Comparison of ENCODE assay signal across 8 cellular contexts in the genomic region with DNA sequence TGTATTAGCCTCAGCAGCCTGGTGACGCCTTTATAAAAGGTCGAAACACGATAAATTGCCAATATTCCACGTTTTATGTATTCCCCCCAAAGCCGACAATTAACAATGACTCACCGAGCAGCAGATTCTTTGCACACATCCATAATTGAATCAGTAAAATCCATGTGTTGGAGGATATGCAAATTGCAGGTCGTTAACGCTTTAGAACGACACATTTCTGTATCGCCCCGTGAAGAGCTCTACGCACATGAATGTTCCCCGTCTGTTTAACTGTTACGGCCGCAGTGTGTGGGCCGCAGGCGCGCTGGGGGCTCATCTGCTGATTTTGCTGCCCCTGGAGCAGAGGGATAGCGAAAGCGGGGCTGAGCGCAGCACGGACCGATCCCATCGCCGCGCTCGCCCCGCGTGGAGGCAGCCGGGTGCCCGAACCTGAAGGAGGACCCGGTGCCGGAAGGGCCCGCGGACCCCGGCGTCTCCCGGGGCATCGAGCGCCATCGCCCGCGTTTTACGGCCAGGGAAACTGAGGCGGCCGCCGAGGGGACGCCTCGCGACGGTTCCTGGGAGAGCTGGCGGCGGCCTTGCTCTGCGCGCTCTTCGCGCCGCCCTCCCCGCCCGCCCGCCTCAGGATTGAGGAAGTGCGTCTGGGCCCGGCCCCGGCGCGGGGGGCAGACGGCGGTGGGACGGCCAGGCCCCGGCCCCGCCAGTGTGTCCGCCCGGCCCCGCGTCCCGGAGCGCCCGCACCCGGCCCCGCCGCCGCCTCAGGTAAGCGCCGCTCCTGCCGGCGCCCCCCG. TPM values are rescaled to one million over a fixed set of nuclear protein-coding genes. Genes with fewer than 3 reads are reported as not detected.
DNase-seq lines count a peak whose midpoint lies in the region; ATAC-seq and TF ChIP-seq lines count a peak whose summit lies in the region.

A gene with protein sequence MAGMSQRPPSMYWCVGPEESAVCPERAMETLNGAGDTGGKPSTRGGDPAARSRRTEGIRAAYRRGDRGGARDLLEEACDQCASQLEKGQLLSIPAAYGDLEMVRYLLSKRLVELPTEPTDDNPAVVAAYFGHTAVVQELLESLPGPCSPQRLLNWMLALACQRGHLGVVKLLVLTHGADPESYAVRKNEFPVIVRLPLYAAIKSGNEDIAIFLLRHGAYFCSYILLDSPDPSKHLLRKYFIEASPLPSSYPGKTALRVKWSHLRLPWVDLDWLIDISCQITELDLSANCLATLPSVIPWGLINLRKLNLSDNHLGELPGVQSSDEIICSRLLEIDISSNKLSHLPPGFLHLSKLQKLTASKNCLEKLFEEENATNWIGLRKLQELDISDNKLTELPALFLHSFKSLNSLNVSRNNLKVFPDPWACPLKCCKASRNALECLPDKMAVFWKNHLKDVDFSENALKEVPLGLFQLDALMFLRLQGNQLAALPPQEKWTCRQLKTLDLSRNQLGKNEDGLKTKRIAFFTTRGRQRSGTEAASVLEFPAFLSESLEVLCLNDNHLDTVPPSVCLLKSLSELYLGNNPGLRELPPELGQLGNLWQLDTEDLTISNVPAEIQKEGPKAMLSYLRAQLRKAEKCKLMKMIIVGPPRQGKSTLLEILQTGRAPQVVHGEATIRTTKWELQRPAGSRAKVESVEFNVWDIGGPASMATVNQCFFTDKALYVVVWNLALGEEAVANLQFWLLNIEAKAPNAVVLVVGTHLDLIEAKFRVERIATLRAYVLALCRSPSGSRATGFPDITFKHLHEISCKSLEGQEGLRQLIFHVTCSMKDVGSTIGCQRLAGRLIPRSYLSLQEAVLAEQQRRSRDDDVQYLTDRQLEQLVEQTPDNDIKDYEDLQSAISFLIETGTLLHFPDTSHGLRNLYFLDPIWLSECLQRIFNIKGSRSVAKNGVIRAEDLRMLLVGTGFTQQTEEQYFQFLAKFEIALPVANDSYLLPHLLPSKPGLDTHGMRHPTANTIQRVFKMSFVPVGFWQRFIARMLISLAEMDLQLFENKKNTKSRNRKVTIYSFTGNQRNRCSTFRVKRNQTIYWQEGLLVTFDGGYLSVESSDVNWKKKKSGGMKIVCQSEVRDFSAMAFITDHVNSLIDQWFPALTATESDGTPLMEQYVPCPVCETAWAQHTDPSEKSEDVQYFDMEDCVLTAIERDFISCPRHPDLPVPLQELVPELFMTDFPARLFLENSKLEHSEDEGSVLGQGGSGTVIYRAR (N-terminal part only) (plus strand): TSS at position 668 of the 791 bp plus-strand sequence. CDS start 5,276 bp downstream, outside the sequence.

- peaks cover 0 to 27% of the 10 kb centered on the region in 2 experiments; a peak in 1 of 4 replicates for H3K4me1 ChIP-seq in HCT116 (ENCODE audit: control insufficient read depth in 1 of 2, insufficient read depth in 2 of 2, low read length in 2 of 2)

- peak within 1 kb of the TSS; percentile 90 for H3K9ac ChIP-seq in HCT116 (ENCODE audit: low read length)

- peaks cover 3 to 7% (median 4%) of the 10 kb centered on the region in 5 experiments for H3K9me3 Mint-ChIP-seq in brain
- H3K9me3 Mint-ChIP-seq in stimulated activated effector memory CD8-positive, alpha-beta T cell treated with anti-CD3 and anti-CD28 coated beads, Interleukin-12 subunit alpha, Interleukin-12 subunit beta, amount 100 ng/mL, for 72 hours = no peaks in the 10 kb centered on the region

- H3K9me3 ChIP-seq in HCT116 (ENCODE audit: control insufficient read depth in 1 of 2, insufficient read depth in 1 of 2, low read depth in 1 of 2, low read length in 2 of 2) = no peaks in the 10 kb centered on the region

- no peaks in the 10 kb centered on the region for H3K9me2 ChIP-seq in HCT116 (ENCODE audit: insufficient read depth)

- peak within 1 kb of the TSS in 2 of 5 experiments; percentile 17 to 71 for H3K27ac Mint-ChIP-seq in brain
- no peak within 1 kb of the TSS for H3K27ac Mint-ChIP-seq in stimulated activated effector memory CD8-positive, alpha-beta T cell treated with anti-CD3 and anti-CD28 coated beads, Interleukin-12 subunit alpha, Interleukin-12 subunit beta, amount 100 ng/mL, for 72 hours

- no peak for TF ChIP-seq POLR2A in HCT116 (IDR thresholded peaks at IDR 0.05; ENCODE audit: borderline replicate concordance, extremely low read depth, insufficient read depth, insufficient read length)

- POLR2A ChIA-PET in HCT116 (lab: Charles Lee) = interaction anchor here (1.0 to 1.2 kb wide), 3 partner anchors 10 to 194 kb away, joined by 3 to 4 read pairs (median 3); no protein-coding TSS in a partner anchor

- H3K4me3 ChIP-seq in GM08714 (ENCODE audit: low read length) = peak within 1 kb of the TSS; percentile 78
- H3K4me3 ChIP-seq in HCT116 (replicated peaks in 1 of 2; ENCODE audit: low read depth in 1 of 2, low read length in 2 of 2) = peak within 1 kb of the TSS; percentile 74 to 83

- peak within 1 kb of the TSS; percentile 83 to 89 (median 88) for H3K4me3 Mint-ChIP-seq in brain
- peak within 1 kb of the TSS; percentile 72 for H3K4me3 Mint-ChIP-seq in stimulated activated effector memory CD8-positive, alpha-beta T cell treated with anti-CD3 and anti-CD28 coated beads, Interleukin-12 subunit alpha, Interleukin-12 subunit beta, amount 100 ng/mL, for 72 hours

- no TSS peak for BruUV-seq in HCT116 (replicated peaks; lab: Mats Ljungman, UMichigan)

- H3K4me1 Mint-ChIP-seq in brain = peaks cover 14% of the 10 kb centered on the region
- H3K4me1 Mint-ChIP-seq in stimulated activated effector memory CD8-positive, alpha-beta T cell treated with anti-CD3 and anti-CD28 coated beads, Interleukin-12 subunit alpha, Interleukin-12 subunit beta, amount 100 ng/mL, for 72 hours = peaks cover 15% of the 10 kb centered on the region

- intact Hi-C loops in HCT116 (cut with micrococcal nuclease) = loop anchor here (1.0 to 5.0 kb wide), 3 partner anchors 88 to 333 kb away; a partner anchor contains a TSS

- CTCF ChIA-PET in HCT116 (lab: Charles Lee) = interaction anchor here (0.8 to 7.0 kb wide), 9 partner anchors 9 to 283 kb away, joined by 3 to 112 read pairs (median 5); no protein-coding TSS in a partner anchor

- H3K27me3 ChIP-seq in HCT116 (ENCODE audit: insufficient read depth, low read length) = no peaks in the 10 kb centered on the region

- peaks cover 0 to 20% of the 10 kb centered on the region in 2 experiments; a peak in 1 of 4 replicates for H3K36me3 ChIP-seq in HCT116 (ENCODE audit: control insufficient read depth in 1 of 2, insufficient read depth in 2 of 2, low read length in 2 of 2)

- peak within 1 kb of the TSS; percentile 65 for H2AFZ ChIP-seq in HCT116 (ENCODE audit: low read depth, low read length, poor library complexity, severe bottlenecking)

- H4K20me1 ChIP-seq in HCT116 (ENCODE audit: insufficient read depth) = peaks cover 3% of the 10 kb centered on the region; the same call in 1 of the 2 replicates

- TF ChIP-seq CTCF in HCT116 (IDR thresholded peaks at IDR 0.05 in 2 of 3, conservative IDR thresholded peaks at IDR 0.05 in 1 of 3; ENCODE audit: borderline replicate concordance in 1 of 3, insufficient read depth in 1 of 3, low read depth in 2 of 3, low read length in 2 of 3) = no peak
- no peak for TF ChIP-seq CTCF in brain (conservative IDR thresholded peaks at IDR 0.05)

- H3K4me2 ChIP-seq in HCT116 (ENCODE audit: low read length) = peak within 1 kb of the TSS; percentile 98

- ATAC-seq in HCT116 (peak; percentile 43), HG03097 (IDR thresholded peaks at IDR 0.05; ENCODE audit: low FRiP score, unreplicated experiment) (no peak), GM21528 (IDR thresholded peaks at IDR 0.05; ENCODE audit: low FRiP score, unreplicated experiment) (no peak)
- ATAC-seq in stimulated activated effector memory CD8-positive, alpha-beta T cell treated with anti-CD3 and anti-CD28 coated beads, Interleukin-12 subunit alpha, Interleukin-12 subunit beta, amount 100 ng/mL, for 72 hours = peak; percentile 24

- no peaks in the 10 kb centered on the region for H3K36me3 Mint-ChIP-seq in brain
- no peaks in the 10 kb centered on the region for H3K36me3 Mint-ChIP-seq in stimulated activated effector memory CD8-positive, alpha-beta T cell treated with anti-CD3 and anti-CD28 coated beads, Interleukin-12 subunit alpha, Interleukin-12 subunit beta, amount 100 ng/mL, for 72 hours

- peaks cover 82% of the 10 kb centered on the region for H3K27me3 Mint-ChIP-seq in brain

- peaks cover 14% of the 10 kb centered on the region; the same call in 1 of the 2 replicates for H3K79me2 ChIP-seq in HCT116 (ENCODE audit: insufficient read depth, low read length)

- DNase-seq in HCT116 (ENCODE audit: low read depth, low spot score) (no peak), NOMO-1 treated with DMSO at 0.1 percent for 48 hours (lab: John Stamatoyannopoulos, UW; ENCODE audit: unreplicated experiment) (peak; percentile 60), iris pigment epithelial cell (ENCODE audit: low read depth) (peak; percentile 58)
- DNase-seq in stimulated activated effector memory CD8-positive, alpha-beta T cell treated with anti-CD3 and anti-CD28 coated beads, Interleukin-12 subunit alpha, Interleukin-12 subunit beta, amount 100 ng/mL, for 72 hours (ENCODE audit: low spot score in 2 of 2) = peak in 1 of 2 donors; percentile 54

- RAD21 ChIA-PET in HCT116 (lab: Charles Lee; ENCODE audit: low non-redundant PET in 1 of 2, low total read pairs in 2 of 2, uncharacterized antibody in 2 of 2, unreplicated experiment in 2 of 2) = interaction anchor here (0.9 to 1.7 kb wide), 4 partner anchors 88 to 89 kb away, joined by 4 to 11 read pairs (median 5); no protein-coding TSS in a partner anchor

- peak within 1 kb of the TSS; percentile 86 for H3K27ac ChIP-seq in HCT116 (ENCODE audit: low read depth, low read length)

- no peak for TF ChIP-seq RAD21 in HCT116 (IDR thresholded peaks at IDR 0.05; ENCODE audit: low read depth)

TF ChIP-seq in HCT116, 20 proteins besides CTCF, POLR2A, EP300 and RAD21 (continues in another document):
- TF ChIP-seq TCF7L2 (IDR thresholded peaks at IDR 0.05; ENCODE audit: borderline replicate concordance, extremely low read depth, insufficient read depth, insufficient read length) (no peak), EZH2phosphoT487 (IDR thresholded peaks at IDR 0.05; ENCODE audit: borderline replicate concordance) (no peak), FOSL1 (IDR thresholded peaks at IDR 0.05; ENCODE audit: low read depth) (0 out of 2 replicates have a peak, but pooled peaks have one; percentile 8), SRF (IDR thresholded peaks at IDR 0.05; ENCODE audit: low read depth) (no peak), ZFX (IDR thresholded peaks at IDR 0.05) (peak; percentile 97), CEBPB (IDR thresholded peaks at IDR 0.05; ENCODE audit: low read depth) (no peak)
- TF ChIP-seq, protein P1, sequence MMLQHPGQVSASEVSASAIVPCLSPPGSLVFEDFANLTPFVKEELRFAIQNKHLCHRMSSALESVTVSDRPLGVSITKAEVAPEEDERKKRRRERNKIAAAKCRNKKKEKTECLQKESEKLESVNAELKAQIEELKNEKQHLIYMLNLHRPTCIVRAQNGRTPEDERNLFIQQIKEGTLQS (IDR thresholded peaks at IDR 0.05) = no peak
- TF ChIP-seq, protein P2, sequence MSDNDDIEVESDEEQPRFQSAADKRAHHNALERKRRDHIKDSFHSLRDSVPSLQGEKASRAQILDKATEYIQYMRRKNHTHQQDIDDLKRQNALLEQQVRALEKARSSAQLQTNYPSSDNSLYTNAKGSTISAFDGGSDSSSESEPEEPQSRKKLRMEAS (IDR thresholded peaks at IDR 0.05) = peak; percentile 37; the same call in 1 of the 2 replicates

RNA-seq across cellular contexts. Expression of the gene that starts here (rescaled TPM):
- total RNA-seq in HCT116 (2021; ENCODE audit: unreplicated experiment) = 21.6 TPM
- 9.4 and 10.4 TPM in 2 replicates for polyA plus RNA-seq in HCT116 (2012)
- 1.0 TPM for polyA plus RNA-seq in brain (ENCODE audit: insufficient read depth, low read depth, low replicate concordance)

Comparison
In these comparisons a context has a peak if more than half of its experiments do, and no peak if none do; other contexts are left out.
1. ATAC-seq: peak in HCT116 (single experiment) and stimulated activated effector memory CD8-positive, alpha-beta T cell treated with anti-CD3 and anti-CD28 coated beads, Interleukin-12 subunit alpha, Interleukin-12 subunit beta, amount 100 ng/mL, for 72 hours (single experiment); none in HG03097 (single experiment) and GM21528 (single experiment).